1 cellular context compared by ENCODE assay signal in genomic region chr13:111282997-111283396, GRCh38.
A peak's percentile ranks its signal among the peaks of the same experiment; 100 is the strongest.
TF ChIP-seq lines count a peak whose summit lies in the region.

No MANE protein-coding gene starts in this region.

TF ChIP-seq in HepG2, 621 proteins besides CTCF, POLR2A, EP300 and RAD21:
- TF ChIP-seq KLF15 (CRISPR knock-in tag; IDR thresholded peaks at IDR 0.05; ENCODE audit: borderline replicate concordance) = no peak
- peak; percentile 33 for TF ChIP-seq AGO2 (optimal IDR thresholded peaks at IDR 0.05; ENCODE audit: low read depth, low read length)
